In the genomic region with DNA sequence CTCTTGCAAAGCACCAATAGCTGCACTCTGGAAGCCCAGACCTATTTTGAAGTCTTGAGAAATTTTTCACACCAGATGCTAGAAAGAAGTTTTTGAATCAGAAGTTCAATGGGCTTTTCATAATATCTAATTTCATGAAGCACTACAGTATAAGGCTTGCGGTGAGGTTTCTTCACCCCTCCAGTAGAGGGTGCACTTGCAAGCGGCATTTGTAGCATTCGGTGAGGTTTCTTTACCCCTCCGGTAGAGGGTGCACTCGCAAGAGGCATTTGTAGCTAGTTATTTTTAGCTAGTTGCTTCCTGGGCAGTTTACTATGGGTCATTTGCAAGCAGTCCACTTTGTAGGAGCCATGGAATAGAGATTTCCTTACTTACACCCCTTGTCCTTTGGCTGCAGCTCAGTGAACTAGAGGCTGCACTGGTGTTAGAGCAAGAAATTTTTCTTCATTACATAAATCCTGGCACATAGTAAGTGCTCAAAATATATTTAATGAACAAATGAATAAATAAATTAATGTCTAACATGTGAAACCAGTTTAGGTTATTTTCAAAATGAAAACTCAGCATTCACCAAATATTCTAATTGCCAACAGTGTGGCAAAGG, we compare ENCODE assay signal across 15 cellular contexts. TPM values are rescaled to one million over a fixed set of nuclear protein-coding genes. Genes with fewer than 3 reads are reported as not detected.
DNase-seq lines count a peak whose midpoint lies in the region; ATAC-seq, FAIRE-seq and TF ChIP-seq lines count a peak whose summit lies in the region.
"Had no signal": no experiment of that assay in that cellular context is flagged by ENCODE, and none has a peak within 500 bp of the region (broad histone marks: within the 10 kb centered on the region; RNA-seq: fewer than 3 reads in every experiment).

No MANE protein-coding gene starts in this region.

- H3K4me1 ChIP-seq in SK-N-SH (ENCODE audit: control insufficient read depth in 1 of 2, insufficient read depth in 2 of 2, low read depth in 1 of 2, low read length in 1 of 2) (peaks cover 0 to 7% of the 10 kb centered on the region in 2 experiments; a peak in 2 of 4 replicates), PC-3 (ENCODE audit: insufficient read depth, low read length) (no peaks in the 10 kb centered on the region), foreskin keratinocyte (no peaks in the 10 kb centered on the region), stomach (no peaks in the 10 kb centered on the region), kidney (ENCODE audit: control insufficient read depth in 1 of 2, insufficient read depth in 1 of 2, low read depth in 1 of 2, low read length in 2 of 2) (no peaks in the 10 kb centered on the region)
- H3K4me1 ChIP-seq: A549, thyroid gland had no signal

- H3K9me2 ChIP-seq in SK-N-SH (no peaks in the 10 kb centered on the region), PC-3 (replicated peaks; ENCODE audit: low read length) (no peaks in the 10 kb centered on the region)

- H3K79me2 ChIP-seq in SK-N-SH (ENCODE audit: insufficient read depth) (no peaks in the 10 kb centered on the region), PC-3 (ENCODE audit: low read length) (no peaks in the 10 kb centered on the region)

- TF ChIP-seq POLR2A in stomach (IDR thresholded peaks at IDR 0.05): no peak

- H3K9ac ChIP-seq in SK-N-SH (no peak overlapping the region), PC-3 (ENCODE audit: low read length) (no peak overlapping the region), kidney (ENCODE audit: low read length in 2 of 2) (no peak overlapping the region)

- H3K9me3 ChIP-seq in SK-N-SH (no peaks in the 10 kb centered on the region), PC-3 (ENCODE audit: low read length) (no peaks in the 10 kb centered on the region), stomach (no peaks in the 10 kb centered on the region), kidney (ENCODE audit: control insufficient read depth in 1 of 2, low read length in 2 of 2) (no peaks in the 10 kb centered on the region)
- H3K9me3 ChIP-seq: A549, thyroid gland had no signal

- H3K4me2 ChIP-seq in SK-N-SH (no peak overlapping the region), PC-3 (ENCODE audit: low read length) (no peak overlapping the region)
- H3K4me2 ChIP-seq: A549 had no signal

- no peaks in the 10 kb centered on the region for H3K27me3 ChIP-seq in SK-N-SH (ENCODE audit: insufficient read depth)
- peaks cover 24% of the 10 kb centered on the region; the same call in 1 of the 2 replicates for H3K27me3 ChIP-seq in PC-3 (ENCODE audit: low read length)
- peaks cover 11% of the 10 kb centered on the region for H3K27me3 ChIP-seq in foreskin keratinocyte
- no peaks in the 10 kb centered on the region for H3K27me3 ChIP-seq in stomach
- H3K27me3 ChIP-seq: thyroid gland had no signal

- TF ChIP-seq CTCF in SK-N-SH (IDR thresholded peaks at IDR 0.05) (peak; percentile 33), PC-3 (conservative IDR thresholded peaks at IDR 0.05; ENCODE audit: low read depth, low read length) (peak; percentile 94), foreskin keratinocyte (conservative IDR thresholded peaks at IDR 0.05) (peak; percentile 53), stomach (IDR thresholded peaks at IDR 0.05) (peak in 4 of 7 experiments; percentile 14 to 43 (median 24)), kidney (IDR thresholded peaks at IDR 0.05; ENCODE audit: borderline replicate concordance, extremely low read depth, insufficient read depth) (no peak)

- TF ChIP-seq EP300 in SK-N-SH (IDR thresholded peaks at IDR 0.05; ENCODE audit: borderline replicate concordance in 1 of 2, low read depth in 1 of 2, low read length in 1 of 2) (no peak), stomach (IDR thresholded peaks at IDR 0.05) (no peak)

- no peaks in the 10 kb centered on the region for H3K36me3 ChIP-seq in SK-N-SH (replicated peaks in 1 of 2; ENCODE audit: control insufficient read depth in 1 of 2, insufficient read depth in 2 of 2, low read length in 1 of 2)
- no peaks in the 10 kb centered on the region for H3K36me3 ChIP-seq in PC-3 (ENCODE audit: low read depth, low read length)
- no peaks in the 10 kb centered on the region for H3K36me3 ChIP-seq in stomach
- H3K36me3 ChIP-seq in kidney (ENCODE audit: control insufficient read depth in 1 of 2, insufficient read depth in 2 of 2, low read length in 2 of 2): no peaks in the 10 kb centered on the region
- H3K36me3 ChIP-seq: thyroid gland had no signal

- no peak for DNase-seq in SK-N-SH
- DNase-seq in PC-3: peak; percentile 45
- DNase-seq in foreskin keratinocyte: no peak
- DNase-seq in stomach: no peak
- no peak for DNase-seq in activated effector memory CD4-positive, alpha-beta T cell treated with Interleukin-2 at 50 U/mL for 16 hours
- no peak for DNase-seq in kidney
- DNase-seq in HTR-8/SVneo (ENCODE audit: insufficient read length, low spot score): no peak
- DNase-seq: activated CD4-positive, alpha-beta T cell treated with anti-CD3 and anti-CD28 coated beads, Interleukin-2, amount 10 ng/mL, durations not matched to agents 7 days and 5 days; cortex of kidney; NCI-H1105; NCI-H510A; thyroid gland had no signal

- TF ChIP-seq RAD21 in SK-N-SH (IDR thresholded peaks at IDR 0.05; ENCODE audit: low read length): no peak

- POLR2A ChIA-PET in SK-N-SH (lab: Yijun Ruan, JAX): no interaction called here
- POLR2A ChIA-PET in PC-3 (lab: Charles Lee; ENCODE audit: unreplicated experiment): no interaction called here

- H3K27ac ChIP-seq in SK-N-SH (ENCODE audit: low read depth in 2 of 2, low read length in 1 of 2) (no peak overlapping the region), PC-3 (ENCODE audit: low read length) (no peak overlapping the region), foreskin keratinocyte (no peak overlapping the region), stomach (no peak overlapping the region), kidney (ENCODE audit: low read depth in 2 of 2, low read length in 2 of 2) (no peak overlapping the region)
- H3K27ac ChIP-seq: A549, SK-N-MC, thyroid gland had no signal

- H4K20me1 ChIP-seq in SK-N-SH (ENCODE audit: insufficient read depth) (no peaks in the 10 kb centered on the region), PC-3 (ENCODE audit: low read length) (no peaks in the 10 kb centered on the region)

- 88% methylated on average over 5 of the region's 5 CpGs for WGBS in SK-N-SH (ENCODE audit: low lambda C conversion rate)
- 76 to 84% (median 82%) methylated on average over 5 of the region's 5 CpGs for WGBS in stomach, 5 donors

- no peak overlapping the region for H2AFZ ChIP-seq in SK-N-SH (ENCODE audit: low read depth)
- H2AFZ ChIP-seq in PC-3 (ENCODE audit: low read length): no peak overlapping the region

- BruUV-seq in PC-3 (replicated peaks; lab: Mats Ljungman, UMichigan): no TSS peak

- H3F3A ChIP-seq in SK-N-SH (replicated peaks; ENCODE audit: insufficient read depth): peaks cover 12% of the 10 kb centered on the region
- H3F3A ChIP-seq in PC-3 (ENCODE audit: low read length, unreplicated experiment): no peaks in the 10 kb centered on the region

- CTCF ChIA-PET in SK-N-SH (lab: Yijun Ruan, JAX) (no interaction called here), PC-3 (lab: Charles Lee) (no interaction called here)

- intact Hi-C loops in PC-3 (cut with micrococcal nuclease): no loop called here
- intact Hi-C loops in stomach (cut with DNase I; ENCODE audit: low total_unique reads): no loop called here
- intact Hi-C loops in kidney (cut with DNase I): no loop called here

- ATAC-seq in SK-N-SH treated with all-trans-retinoic acid at 6 μM for 48 hours (no peak), PC-3 (no peak), foreskin keratinocyte (no peak)
- ATAC-seq: A549 had no signal

- no peak for FAIRE-seq in kidney (lab: Jason Lieb, UNC)
- FAIRE-seq in HTR-8/SVneo (lab: Jason Lieb, UNC): no peak
- FAIRE-seq: A549 had no signal

- H3K4me3 ChIP-seq in SK-N-SH (ENCODE audit: low read depth in 2 of 2, low read length in 1 of 2) (no peak overlapping the region), PC-3 (ENCODE audit: low read length) (no peak overlapping the region), stomach (no peak overlapping the region), kidney (ENCODE audit: low read length in 2 of 2) (no peak overlapping the region)
- H3K4me3 ChIP-seq: A549, SK-N-MC, thyroid gland had no signal

TF ChIP-seq in SK-N-SH, 30 proteins besides CTCF, POLR2A, EP300 and RAD21:
- TF ChIP-seq TCF12 (IDR thresholded peaks at IDR 0.05) (no peak), TAF1 (IDR thresholded peaks at IDR 0.05; ENCODE audit: borderline replicate concordance, low read depth, low read length) (no peak), NRF1 (IDR thresholded peaks at IDR 0.05; ENCODE audit: low read depth, low read length) (no peak)
TF ChIP-seq in SK-N-SH: peak in this region for 0.

TF ChIP-seq in SK-N-SH treated with all-trans-retinoic acid at 6 μM for 48 hours, 23 proteins besides CTCF, POLR2A, EP300 and RAD21:
- no peak for TF ChIP-seq ARNTL (CRISPR knock-in tag; IDR thresholded peaks at IDR 0.05; ENCODE audit: borderline replicate concordance, low read depth)

RNA-seq across cellular contexts. Expression of a gene that starts 7.8 kb away (rescaled TPM):
- polyA plus RNA-seq in SK-N-SH (2012; rRNA removed): 1.3 and 2.2 TPM in 2 replicates
- 1.0 and 1.2 TPM in 2 replicates for polyA plus RNA-seq in SK-N-SH (2012; cell fraction: cytosol; rRNA removed)
- 1.0 and 1.3 TPM in 2 replicates for polyA plus RNA-seq in SK-N-SH (2012; cell fraction: nucleus; rRNA removed)
- total RNA-seq in PC-3 (2014; rRNA removed): not detected in 2 replicates
- total RNA-seq in foreskin keratinocyte: 0.10 TPM in 1 of 2 replicates, not detected in the other
- 0.03 and 0.12 TPM in 2 replicates for polyA plus RNA-seq in foreskin keratinocyte
- total RNA-seq in stomach: 1 to 10 TPM in 2 of 5 donors, not detected in 3; 1.0 to 2.8 TPM
- under 1 TPM; 0.28 to 0.50 (median 0.31) TPM for polyA plus RNA-seq in stomach
- 13.0 TPM for total RNA-seq in kidney
- 370 TPM for polyA plus RNA-seq in kidney (ENCODE audit: insufficient read depth, low read depth, low replicate concordance)
- total RNA-seq: activated CD4-positive, alpha-beta T cell treated with anti-CD3 and anti-CD28 coated beads, Interleukin-2, amount 10 ng/mL, durations not matched to agents 7 days and 5 days had no signal
